10 cellular contexts compared by ENCODE assay signal in the genomic region with DNA sequence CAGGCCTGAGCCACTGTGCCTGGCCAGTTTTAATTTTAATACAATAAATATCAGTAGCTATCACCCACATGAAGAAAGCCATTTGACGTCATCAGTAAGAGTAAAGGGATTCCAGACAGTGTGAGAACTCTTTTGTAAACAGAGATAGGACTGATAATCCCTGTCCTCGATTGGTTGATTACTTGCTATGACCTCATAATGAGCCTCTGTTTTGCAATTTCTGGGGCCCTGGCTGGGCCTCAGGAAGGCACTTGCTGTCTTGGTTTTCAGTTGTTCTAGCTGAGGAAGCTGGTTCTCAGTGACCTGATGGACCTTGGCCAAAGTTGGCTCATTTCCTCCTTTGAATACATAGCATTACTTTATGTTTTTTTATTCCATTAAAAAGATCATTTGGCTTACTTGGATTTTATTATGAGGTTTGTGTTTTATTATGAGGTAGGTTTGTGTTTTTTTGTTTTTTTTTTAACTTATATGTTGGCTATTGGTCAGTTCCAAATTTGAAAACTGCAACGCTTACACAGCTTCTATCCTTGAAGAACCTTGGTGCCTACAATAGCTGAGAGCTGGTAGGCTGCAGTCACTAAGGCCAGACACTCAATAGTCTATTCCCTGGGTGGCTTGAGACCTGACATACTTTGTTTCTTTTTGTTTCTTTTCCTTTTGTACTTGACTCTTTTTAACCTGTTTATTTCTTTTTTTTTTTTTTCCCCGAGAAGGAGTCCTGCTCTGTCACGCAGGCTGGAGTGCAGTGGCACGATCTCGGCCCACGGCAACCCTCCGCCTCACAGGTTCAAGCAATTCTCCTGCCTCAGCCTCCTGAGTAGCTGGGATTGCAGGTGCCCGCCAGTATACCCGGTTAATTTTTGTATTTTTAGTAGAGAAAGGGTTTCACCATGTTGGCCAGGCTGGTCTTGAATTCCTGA. TPM values are rescaled to one million over a fixed set of nuclear protein-coding genes. Genes with fewer than 3 reads are reported as not detected.
DNase-seq lines count a peak whose midpoint lies in the region; ATAC-seq and TF ChIP-seq lines count a peak whose summit lies in the region.
"Had no signal": no experiment of that assay in that cellular context is flagged by ENCODE, and none has a peak within 500 bp of the region (broad histone marks: within the 10 kb centered on the region; RNA-seq: fewer than 3 reads in every experiment).

No MANE protein-coding gene starts in this region.

- TF ChIP-seq CTCF in astrocyte of the spinal cord (IDR thresholded peaks at IDR 0.05; ENCODE audit: low read depth, low read length) = no peak

- H3K27ac Mint-ChIP-seq in immature natural killer cell = peak overlapping the region; percentile 19 to 78 (median 62)
- peak overlapping the region; percentile 64 for H3K27ac Mint-ChIP-seq in stimulated activated effector memory CD8-positive, alpha-beta T cell treated with anti-CD3 and anti-CD28 coated beads, Interleukin-12 subunit alpha, Interleukin-12 subunit beta, amount 100 ng/mL, for 72 hours

- peaks cover 63 to 67% of the 10 kb centered on the region in 2 donors for H3K4me1 Mint-ChIP-seq in immature natural killer cell
- H3K4me1 Mint-ChIP-seq in stimulated activated effector memory CD8-positive, alpha-beta T cell treated with anti-CD3 and anti-CD28 coated beads, Interleukin-12 subunit alpha, Interleukin-12 subunit beta, amount 100 ng/mL, for 72 hours = peaks cover 26% of the 10 kb centered on the region

- DNase-seq in KBM-7 (peak; percentile 31), astrocyte of the spinal cord (ENCODE audit: low read depth, low spot score) (peak; percentile 56), immature natural killer cell (no peak), NCI-H1417 treated with DMSO at 0.1 percent for 48 hours (lab: John Stamatoyannopoulos, UW) (no peak), LoVo (ENCODE audit: low spot score) (no peak), superior temporal gyrus (ENCODE audit: extremely low spot score) (no peak), NCI-H2196 treated with DMSO at 0.1 percent for 48 hours (lab: John Stamatoyannopoulos, UW; ENCODE audit: unreplicated experiment) (no peak)
- DNase-seq in stimulated activated effector memory CD8-positive, alpha-beta T cell treated with anti-CD3 and anti-CD28 coated beads, Interleukin-12 subunit alpha, Interleukin-12 subunit beta, amount 100 ng/mL, for 72 hours (ENCODE audit: low spot score in 2 of 2) = no peak
- DNase-seq: activated naive CD4-positive, alpha-beta T cell treated with anti-CD3 and anti-CD28 coated beads, Interleukin-2, amount 50 U/mL, for 16 hours; SW 1271 had no signal

- in situ Hi-C loops in KBM-7 (cut with MboI; ENCODE audit: low pct_unique_long_range_greater_than_20kb, low sequenced_read_pairs) (no loop called here), astrocyte of the spinal cord (cut with HindIII; ENCODE audit: low sequenced_read_pairs) (no loop called here)

- ATAC-seq in stimulated activated effector memory CD8-positive, alpha-beta T cell treated with anti-CD3 and anti-CD28 coated beads, Interleukin-12 subunit alpha, Interleukin-12 subunit beta, amount 100 ng/mL, for 72 hours = no peak

- H3K9me3 Mint-ChIP-seq in immature natural killer cell = no peaks in the 10 kb centered on the region
- H3K9me3 Mint-ChIP-seq in stimulated activated effector memory CD8-positive, alpha-beta T cell treated with anti-CD3 and anti-CD28 coated beads, Interleukin-12 subunit alpha, Interleukin-12 subunit beta, amount 100 ng/mL, for 72 hours = no peaks in the 10 kb centered on the region

- H3K4me3 Mint-ChIP-seq in immature natural killer cell = peak overlapping the region in 1 of 5 donors; percentile 32
- H3K4me3 Mint-ChIP-seq in stimulated activated effector memory CD8-positive, alpha-beta T cell treated with anti-CD3 and anti-CD28 coated beads, Interleukin-12 subunit alpha, Interleukin-12 subunit beta, amount 100 ng/mL, for 72 hours = no peak overlapping the region

- no peak overlapping the region for H3K4me3 ChIP-seq in astrocyte of the spinal cord (ENCODE audit: low read depth, low read length)

- peaks cover 3 to 8% (median 6%) of the 10 kb centered on the region in 3 donors for H3K36me3 Mint-ChIP-seq in immature natural killer cell
- H3K36me3 Mint-ChIP-seq in stimulated activated effector memory CD8-positive, alpha-beta T cell treated with anti-CD3 and anti-CD28 coated beads, Interleukin-12 subunit alpha, Interleukin-12 subunit beta, amount 100 ng/mL, for 72 hours = peaks cover 55% of the 10 kb centered on the region

- peaks cover 4 to 7% (median 4%) of the 10 kb centered on the region in 3 donors for H3K27me3 Mint-ChIP-seq in immature natural killer cell (ENCODE audit: low read depth in 3 of 3)

RNA-seq across cellular contexts. Expression of a gene that starts 20.0 kb away (rescaled TPM):
- polyA plus RNA-seq in immature natural killer cell = 10 to 100 TPM; 28.6 to 73.8 (median 31.6) TPM

RNA-seq across cellular contexts. Expression of a gene that starts 45.6 kb away (rescaled TPM):
- polyA plus RNA-seq in immature natural killer cell = 1 to 10 TPM in 2 of 3 donors, under 1 TPM in 1; 0.36 to 2.3 (median 1.2) TPM

RNA-seq across cellular contexts. Expression of a gene that starts 58.1 kb away (rescaled TPM):
- polyA plus RNA-seq in immature natural killer cell = not detected

Comparison
In these comparisons a context has a peak if more than half of its experiments do, and no peak if none do; other contexts are left out.
1. DNase-seq: peak in KBM-7 (single experiment) and astrocyte of the spinal cord (single experiment); none in immature natural killer cell (0 of 3), stimulated activated effector memory CD8-positive, alpha-beta T cell treated with anti-CD3 and anti-CD28 coated beads, Interleukin-12 subunit alpha, Interleukin-12 subunit beta, amount 100 ng/mL, for 72 hours (0 of 2), NCI-H1417 treated with DMSO at 0.1 percent for 48 hours (single experiment), LoVo (single experiment), superior temporal gyrus (single experiment) and NCI-H2196 treated with DMSO at 0.1 percent for 48 hours (single experiment).